In the genomic region with DNA sequence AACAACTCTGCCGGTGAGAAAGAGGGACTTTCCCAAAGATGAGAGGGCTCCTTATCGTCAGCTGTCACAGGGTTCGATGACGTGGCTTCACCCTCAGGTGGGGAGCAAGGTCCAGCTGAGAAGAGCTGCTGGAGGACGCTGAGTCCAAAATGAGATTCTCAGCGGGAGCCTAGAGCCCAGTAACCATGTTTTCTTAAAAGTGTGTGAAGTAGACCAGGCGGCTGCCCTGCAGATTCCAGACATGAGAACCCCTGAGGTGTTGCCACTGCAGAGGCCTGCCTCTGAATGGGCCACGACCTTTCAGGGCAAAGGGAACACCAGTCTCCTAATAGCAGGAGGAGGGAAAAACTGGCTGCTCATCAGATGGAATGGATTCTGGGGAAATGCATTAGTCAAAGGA, we compare ENCODE assay signal across 18 cellular contexts.
A peak's percentile ranks its signal among the peaks of the same experiment; 100 is the strongest.
DNase-seq lines count a peak whose midpoint lies in the region; ATAC-seq, FAIRE-seq and TF ChIP-seq lines count a peak whose summit lies in the region.
"Had no signal": no experiment of that assay in that cellular context is flagged by ENCODE, and none has a peak within 500 bp of the region (broad histone marks: within the 10 kb centered on the region; RNA-seq: fewer than 3 reads in every experiment).

No MANE protein-coding gene starts in this region.

- H3K27me3 ChIP-seq in H9 (ENCODE audit: insufficient read depth, low read length) (no peaks in the 10 kb centered on the region), iPS-15b (ENCODE audit: control insufficient read depth, insufficient read depth, low read length) (no peaks in the 10 kb centered on the region), small intestine (ENCODE audit: control insufficient read depth in 2 of 2, insufficient read depth in 2 of 2, low read length in 2 of 2) (no peaks in the 10 kb centered on the region), testis (no peaks in the 10 kb centered on the region)
- H3K27me3 ChIP-seq: BLaER1 treated with 17β-estradiol and CSF1 and Interleukin-3, amounts not matched to agents 10 nM and 100 nM; tibial artery had no signal

- no peak overlapping the region for H2BK120ac ChIP-seq in H9 (ENCODE audit: low read depth, low read length, poor library complexity, severe bottlenecking)

- H3K79me1 ChIP-seq in H9 (ENCODE audit: insufficient read depth, low read depth, low read length, poor library complexity, severe bottlenecking): no peaks in the 10 kb centered on the region

- H4K5ac ChIP-seq in H9 (ENCODE audit: insufficient read length, low read depth, low read length): no peak overlapping the region

- no peak overlapping the region for H3K4me3 ChIP-seq in iPS-15b (ENCODE audit: low read depth, low read length)
- H3K4me3 ChIP-seq in small intestine (ENCODE audit: low read depth in 1 of 2, low read length in 2 of 2): no peak overlapping the region
- no peak overlapping the region for H3K4me3 ChIP-seq in testis
- H3K4me3 ChIP-seq: BLaER1 treated with 17β-estradiol and CSF1 and Interleukin-3, amounts not matched to agents 10 nM and 100 nM; tibial artery had no signal

- H2AK5ac ChIP-seq in H9 (ENCODE audit: insufficient read length, low read length): no peak overlapping the region

- H2AFZ ChIP-seq in H9 (ENCODE audit: low read length): no peak overlapping the region

- H3K9me3 ChIP-seq in H9 (ENCODE audit: control insufficient read depth, low read depth, low read length) (no peaks in the 10 kb centered on the region), iPS-15b (ENCODE audit: control insufficient read depth, insufficient read depth, low read length) (no peaks in the 10 kb centered on the region), small intestine (ENCODE audit: control insufficient read depth, low read depth) (no peaks in the 10 kb centered on the region), testis (no peaks in the 10 kb centered on the region)
- H3K9me3 ChIP-seq: BLaER1 treated with 17β-estradiol and CSF1 and Interleukin-3, amounts not matched to agents 10 nM and 100 nM; tibial artery had no signal

- no peak overlapping the region for H4K91ac ChIP-seq in H9 (ENCODE audit: insufficient read length, low read depth, low read length)

- no peak overlapping the region for H2BK12ac ChIP-seq in H9 (ENCODE audit: insufficient read length, low read depth, low read length)

- no peak for ATAC-seq in GM21619 (IDR thresholded peaks at IDR 0.05; ENCODE audit: unreplicated experiment)
- ATAC-seq: activated naive CD8-positive, alpha-beta T cell treated with anti-CD3 and anti-CD28 coated beads, Interleukin-2, amount 50 U/mL, for 24 hours had no signal

- no peaks in the 10 kb centered on the region for H3K9me3 Mint-ChIP-seq in H9
- H3K9me3 Mint-ChIP-seq: activated CD4-positive, alpha-beta memory T cell treated with anti-CD3 and anti-CD28 coated beads, Interleukin-2, amount 10 ng/mL, durations not matched to agents 7 days and 5 days; activated naive CD8-positive, alpha-beta T cell treated with anti-CD3 and anti-CD28 coated beads, Interleukin-2, amount 50 U/mL, for 24 hours had no signal

- no peaks in the 10 kb centered on the region for H4K20me1 ChIP-seq in H9 (ENCODE audit: control insufficient read depth, insufficient read depth, insufficient read length)
- H4K20me1 ChIP-seq: BLaER1 treated with 17β-estradiol and CSF1 and Interleukin-3, amounts not matched to agents 10 nM and 100 nM had no signal

- H3K23ac ChIP-seq in H9 (ENCODE audit: insufficient read length, low read depth, low read length): no peak overlapping the region

- peak; percentile 36 for DNase-seq in H9
- DNase-seq in astrocyte of the hippocampus (ENCODE audit: low read depth, low spot score): peak; percentile 30
- peak; percentile 90 for DNase-seq in small intestine
- DNase-seq in testis: no peak
- no peak for DNase-seq in GM10248 (ENCODE audit: extremely low spot score)
- DNase-seq in midbrain (lab: John Stamatoyannopoulos, UW): no peak
- DNase-seq: activated CD4-positive, alpha-beta memory T cell treated with anti-CD3 and anti-CD28 coated beads, Interleukin-2, amount 10 ng/mL, durations not matched to agents 7 days and 5 days; activated naive CD8-positive, alpha-beta T cell treated with anti-CD3 and anti-CD28 coated beads, Interleukin-2, amount 50 U/mL, for 24 hours; occipital lobe; stimulated activated CD4-positive, alpha-beta T cell treated with anti-CD3 and anti-CD28 coated beads, Interleukin-4, amount 100 ng/mL, for 1 hour; stimulated activated CD8-positive, alpha-beta memory T cell treated with anti-CD3 and anti-CD28 coated beads, Interleukin-4, amount 100 ng/mL, for 48 hours; tibial artery had no signal

- H3K4ac ChIP-seq in H9 (ENCODE audit: low read depth, low read length): no peak overlapping the region

- H4K8ac ChIP-seq in H9 (replicated peaks; ENCODE audit: insufficient read length, low read depth, low read length): no peak overlapping the region

- intact Hi-C loops in testis (cut with DNase I; ENCODE audit: low total_unique reads): no loop called here

- H2BK5ac ChIP-seq in H9 (ENCODE audit: insufficient read length, low read length): no peak overlapping the region

- peaks cover 1% of the 10 kb centered on the region; the same call in 1 of the 2 replicates for H3K27me3 Mint-ChIP-seq in H9 (ENCODE audit: low read depth)
- H3K27me3 Mint-ChIP-seq: activated CD4-positive, alpha-beta memory T cell treated with anti-CD3 and anti-CD28 coated beads, Interleukin-2, amount 10 ng/mL, durations not matched to agents 7 days and 5 days; activated naive CD8-positive, alpha-beta T cell treated with anti-CD3 and anti-CD28 coated beads, Interleukin-2, amount 50 U/mL, for 24 hours had no signal

- H3K56ac ChIP-seq in H9 (ENCODE audit: insufficient read length, low read depth, low read length): no peak overlapping the region

- H3T11ph ChIP-seq in H9 (ENCODE audit: low read length): no peak overlapping the region

- peaks cover 16% of the 10 kb centered on the region; the same call in 1 of the 2 replicates for H3K4me1 ChIP-seq in H9 (ENCODE audit: insufficient read depth, low read length)
- H3K4me1 ChIP-seq in iPS-15b (ENCODE audit: control insufficient read depth, insufficient read depth, low read length): peaks cover 25% of the 10 kb centered on the region
- peaks cover 4 to 7% of the 10 kb centered on the region in 2 donors for H3K4me1 ChIP-seq in small intestine (ENCODE audit: control insufficient read depth in 2 of 2, insufficient read depth in 1 of 2, low read depth in 1 of 2, low read length in 1 of 2)
- H3K4me1 ChIP-seq in testis: no peaks in the 10 kb centered on the region

- no peak for TF ChIP-seq POLR2A in testis (IDR thresholded peaks at IDR 0.05)

- no peak overlapping the region for H3K18ac ChIP-seq in H9 (ENCODE audit: insufficient read length, low read depth, low read length)

- H3K27ac ChIP-seq in H9 (ENCODE audit: insufficient read length, low read depth, low read length) (no peak overlapping the region), small intestine (ENCODE audit: low read depth in 1 of 2, low read length in 1 of 2) (peak overlapping the region in 1 of 2 donors; percentile 44), testis (no peak overlapping the region)
- H3K27ac ChIP-seq: BLaER1 treated with 17β-estradiol and CSF1 and Interleukin-3, amounts not matched to agents 10 nM and 100 nM; epithelial cell of prostate; tibial artery had no signal

- no peaks in the 10 kb centered on the region for H3K23me2 ChIP-seq in H9 (ENCODE audit: insufficient read length, low read depth, low read length, poor library complexity, severe bottlenecking)

- H3K27ac Mint-ChIP-seq in H9: no peak overlapping the region
- H3K27ac Mint-ChIP-seq: activated CD4-positive, alpha-beta memory T cell treated with anti-CD3 and anti-CD28 coated beads, Interleukin-2, amount 10 ng/mL, durations not matched to agents 7 days and 5 days; activated naive CD8-positive, alpha-beta T cell treated with anti-CD3 and anti-CD28 coated beads, Interleukin-2, amount 50 U/mL, for 24 hours had no signal

- no peaks in the 10 kb centered on the region for H3K79me2 ChIP-seq in H9 (ENCODE audit: insufficient read depth, low read length)

- no peak overlapping the region for H3K4me2 ChIP-seq in H9 (ENCODE audit: insufficient read depth, insufficient read length, low read length)
- H3K4me2 ChIP-seq: BLaER1 treated with 17β-estradiol and CSF1 and Interleukin-3, amounts not matched to agents 10 nM and 100 nM had no signal

- no peaks in the 10 kb centered on the region for H3K36me3 Mint-ChIP-seq in H9 (ENCODE audit: insufficient read depth in 1 of 3, low read depth in 3 of 3)

- no peak overlapping the region for H2BK20ac ChIP-seq in H9 (ENCODE audit: low read depth, low read length, poor library complexity, severe bottlenecking)

- CTCF ChIA-PET in GM10248 (lab: Yijun Ruan, JAX): interaction anchor here (1.5 kb wide), 1 partner anchor 11 kb away, joined by 4 read pairs; no protein-coding TSS in a partner anchor

- H3K14ac ChIP-seq in H9 (ENCODE audit: insufficient read depth, low read length): 0 out of 2 replicates have a peak overlapping the region, but pooled peaks have one; percentile 32

- H3K36me3 ChIP-seq in iPS-15b (ENCODE audit: control insufficient read depth, insufficient read depth, low read length) (no peaks in the 10 kb centered on the region), small intestine (ENCODE audit: control insufficient read depth in 2 of 2, insufficient read depth in 2 of 2, low read length in 2 of 2) (no peaks in the 10 kb centered on the region), testis (ENCODE audit: low read depth, missing control alignments) (no peaks in the 10 kb centered on the region)
- H3K36me3 ChIP-seq: BLaER1 treated with 17β-estradiol and CSF1 and Interleukin-3, amounts not matched to agents 10 nM and 100 nM; tibial artery had no signal

- no peak for FAIRE-seq in small intestine (lab: Jason Lieb, UNC)
- FAIRE-seq: colon, islet of Langerhans had no signal

- peaks cover 50 to 51% of the 10 kb centered on the region in 2 experiments for H3K4me1 Mint-ChIP-seq in H9

- POLR2A ChIA-PET in GM10248 (lab: Yijun Ruan, JAX): no interaction called here

- no peak overlapping the region for H3K4me3 Mint-ChIP-seq in H9
- H3K4me3 Mint-ChIP-seq: activated CD4-positive, alpha-beta memory T cell treated with anti-CD3 and anti-CD28 coated beads, Interleukin-2, amount 10 ng/mL, durations not matched to agents 7 days and 5 days; activated naive CD8-positive, alpha-beta T cell treated with anti-CD3 and anti-CD28 coated beads, Interleukin-2, amount 50 U/mL, for 24 hours had no signal

- H2BK15ac ChIP-seq in H9 (ENCODE audit: low read depth, low read length): no peak overlapping the region

- WGBS in H9 (ENCODE audit: extremely low coverage, insufficient read length, low lambda C conversion rate): no CpG with 5 or more reads among the region's 8 CpGs
- 23 to 58% (median 30%) methylated on average over 8 of the region's 8 CpGs for WGBS in small intestine, 3 donors
- 83 to 94% methylated on average over 8 of the region's 8 CpGs for WGBS in testis, 2 donors

- TF ChIP-seq CTCF in H9 (conservative IDR thresholded peaks at IDR 0.05): no peak
- no peak for TF ChIP-seq CTCF in testis (IDR thresholded peaks at IDR 0.05)
- TF ChIP-seq CTCF in GM10248 (IDR thresholded peaks at IDR 0.05; ENCODE audit: control extremely low read depth, extremely low read depth, low read depth, missing control alignments): no peak

- H3K9ac ChIP-seq in H9 (ENCODE audit: extremely low read depth, insufficient read length, low read length): no peak overlapping the region
- H3K9ac ChIP-seq in iPS-15b (ENCODE audit: low read depth, low read length): peak overlapping the region; percentile 9
- H3K9ac ChIP-seq: BLaER1 treated with 17β-estradiol and CSF1 and Interleukin-3, amounts not matched to agents 10 nM and 100 nM had no signal

Comparison
In these comparisons a context has a peak if more than half of its experiments do, and no peak if none do; other contexts are left out.
1. DNase-seq: peak in H9 (single experiment), astrocyte of the hippocampus (single experiment) and small intestine (single experiment); none in testis (single experiment), GM10248 (single experiment) and midbrain (single experiment).